ENCODE assay signal across 1 cellular context in the genomic region with DNA sequence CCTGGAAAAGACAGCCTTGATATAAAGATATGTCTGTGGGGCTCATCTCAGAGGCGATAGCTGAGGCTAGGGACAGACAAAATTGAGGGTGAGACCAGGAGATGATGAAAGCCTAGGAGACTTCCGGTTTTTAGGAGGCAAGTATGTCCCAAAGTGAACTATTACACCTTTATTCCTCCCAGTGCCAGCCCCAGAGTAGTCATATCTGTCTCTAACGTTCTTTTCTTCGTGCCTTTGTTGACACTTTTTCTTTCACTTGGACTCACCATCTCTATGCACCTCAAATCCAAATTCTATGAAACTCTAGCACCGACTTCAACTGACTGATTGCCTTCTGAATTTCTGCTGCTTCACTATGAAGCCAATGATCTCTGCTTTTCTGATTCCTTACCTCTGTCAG.
TF ChIP-seq lines count a peak whose summit lies in the region.

No MANE protein-coding gene starts in this region.

TF ChIP-seq in H1, 55 proteins besides CTCF, POLR2A, EP300 and RAD21:
- TF ChIP-seq SIN3A (conservative IDR thresholded peaks at IDR 0.05 in 1 of 2, IDR thresholded peaks at IDR 0.05 in 1 of 2; ENCODE audit: low read depth in 1 of 2, low read length in 2 of 2) (no peak), SRF (IDR thresholded peaks at IDR 0.05; ENCODE audit: low read depth, low read length) (no peak), SIRT6 (IDR thresholded peaks at IDR 0.05; ENCODE audit: low read length) (no peak), SP4 (IDR thresholded peaks at IDR 0.05; ENCODE audit: low read length) (no peak), ZNF274 (IDR thresholded peaks at IDR 0.05; ENCODE audit: borderline replicate concordance, extremely low read depth, low read length) (no peak), PHF8 (conservative IDR thresholded peaks at IDR 0.05; ENCODE audit: low read depth, low read length) (no peak), SP2 (IDR thresholded peaks at IDR 0.05; ENCODE audit: low read length) (no peak), GTF2F1 (IDR thresholded peaks at IDR 0.05; ENCODE audit: borderline replicate concordance, low read depth, low read length) (no peak), SAP30 (IDR thresholded peaks at IDR 0.05; ENCODE audit: insufficient read depth, insufficient replicate concordance, low read length) (no peak), GABPA (IDR thresholded peaks at IDR 0.05; ENCODE audit: borderline replicate concordance, insufficient read depth, low read length) (no peak), HDAC6 (IDR thresholded peaks at IDR 0.05; ENCODE audit: low read depth, low read length) (no peak), CEBPB (IDR thresholded peaks at IDR 0.05; ENCODE audit: low read depth, low read length) (no peak), TBP (IDR thresholded peaks at IDR 0.05; ENCODE audit: low read depth, low read length) (no peak), NANOG (IDR thresholded peaks at IDR 0.05; ENCODE audit: insufficient read depth, low read depth, low read length, poor library complexity, severe bottlenecking) (no peak), TAF7 (optimal IDR thresholded peaks at IDR 0.05; ENCODE audit: borderline replicate concordance, low read depth, low read length) (no peak), CTBP2 (IDR thresholded peaks at IDR 0.05; ENCODE audit: borderline replicate concordance, insufficient read depth, insufficient read length, low read length) (no peak)
- TF ChIP-seq, protein P1, sequence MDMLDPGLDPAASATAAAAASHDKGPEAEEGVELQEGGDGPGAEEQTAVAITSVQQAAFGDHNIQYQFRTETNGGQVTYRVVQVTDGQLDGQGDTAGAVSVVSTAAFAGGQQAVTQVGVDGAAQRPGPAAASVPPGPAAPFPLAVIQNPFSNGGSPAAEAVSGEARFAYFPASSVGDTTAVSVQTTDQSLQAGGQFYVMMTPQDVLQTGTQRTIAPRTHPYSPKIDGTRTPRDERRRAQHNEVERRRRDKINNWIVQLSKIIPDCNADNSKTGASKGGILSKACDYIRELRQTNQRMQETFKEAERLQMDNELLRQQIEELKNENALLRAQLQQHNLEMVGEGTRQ (IDR thresholded peaks at IDR 0.05; ENCODE audit: low read length) = no peak
TF ChIP-seq in H1: peak in this region for 0.
